10 cellular contexts compared by ENCODE assay signal in the genomic region with DNA sequence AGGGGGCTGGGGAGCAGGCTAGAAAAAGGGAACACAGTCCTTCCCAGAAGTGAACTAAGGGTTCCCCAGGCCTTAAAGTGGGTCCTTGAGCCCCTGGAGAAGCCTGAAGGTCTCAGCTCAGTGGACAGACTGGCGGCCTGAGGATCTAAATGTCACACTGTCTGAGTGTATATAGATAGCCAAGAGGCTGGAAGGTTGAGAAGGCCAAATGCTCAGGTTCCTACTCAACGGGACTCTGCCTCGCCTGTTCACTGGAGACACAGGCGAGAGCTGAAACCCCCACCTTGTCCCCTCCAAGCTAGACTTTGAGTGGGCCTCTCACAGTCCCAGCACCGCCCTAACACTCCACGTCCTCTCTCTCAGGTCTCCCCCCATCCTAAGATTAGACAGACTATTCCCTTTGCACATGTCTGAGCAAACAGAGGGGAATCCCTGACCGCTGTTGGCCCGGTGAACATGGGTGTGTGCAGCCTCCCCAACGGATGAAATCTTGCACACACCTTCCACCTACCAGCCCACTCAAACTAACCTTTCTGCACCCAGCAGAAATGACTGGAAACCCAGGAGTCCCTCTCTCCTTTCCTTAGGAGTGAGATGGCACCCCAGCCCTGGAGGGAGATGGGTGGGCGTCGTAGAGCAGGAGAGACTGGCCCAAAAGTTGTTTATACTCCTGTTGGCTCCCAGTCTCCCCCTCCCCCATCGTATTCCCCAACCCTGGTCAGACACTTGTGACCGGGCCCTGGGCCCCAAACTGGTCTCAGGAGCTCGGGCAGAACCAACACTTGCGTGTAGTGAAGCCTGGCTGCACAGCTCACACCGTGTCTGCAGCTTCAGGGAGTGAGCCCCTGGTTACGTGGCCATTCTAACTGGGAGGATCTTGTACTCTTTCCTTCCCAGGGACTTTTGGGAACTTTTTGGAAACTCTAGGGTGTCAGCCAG. TPM values are rescaled to one million over a fixed set of nuclear protein-coding genes. Genes with fewer than 3 reads are reported as not detected.
DNase-seq lines count a peak whose midpoint lies in the region; ATAC-seq, FAIRE-seq and TF ChIP-seq lines count a peak whose summit lies in the region.
"Had no signal": no experiment of that assay in that cellular context is flagged by ENCODE, and none has a peak within 500 bp of the region (broad histone marks: within the 10 kb centered on the region; RNA-seq: fewer than 3 reads in every experiment).

No MANE protein-coding gene starts in this region.

- CTCF ChIA-PET in H1 (lab: Charles Lee; ENCODE audit: partially characterized antibody): interaction anchor here (0.6 to 12.6 kb wide), 9 partner anchors 9 to 625 kb away, joined by 3 to 177 read pairs (median 4); no protein-coding TSS in a partner anchor

- H2AK5ac ChIP-seq in H1 (ENCODE audit: low read depth, low read length): 0 out of 2 replicates have a peak overlapping the region, but pooled peaks have one; percentile 19
- no peak overlapping the region for H2AK5ac ChIP-seq in mesendoderm (ENCODE audit: low read length)

- H3K9ac ChIP-seq in H1 (replicated peaks in 1 of 4; ENCODE audit: extremely low read depth in 1 of 4, low read depth in 3 of 4, low read length in 3 of 4) (peak overlapping the region in 2 of 4 experiments; percentile 28 to 64; a peak in 3 of 7 replicates), mesendoderm (ENCODE audit: low read length) (peak overlapping the region; percentile 89)

- H3K23ac ChIP-seq in H1 (ENCODE audit: insufficient read length): no peak overlapping the region
- no peak overlapping the region for H3K23ac ChIP-seq in mesendoderm (ENCODE audit: low read length)

- peaks cover 4 to 35% of the 10 kb centered on the region in 2 experiments; a peak in 3 of 4 replicates for H3K79me2 ChIP-seq in H1 (ENCODE audit: control insufficient read depth in 1 of 2, insufficient read depth in 2 of 2, low read length in 2 of 2)
- H3K79me2 ChIP-seq in mesendoderm (ENCODE audit: control insufficient read depth, insufficient read depth, low read length): peaks cover 2% of the 10 kb centered on the region

- H4K91ac ChIP-seq in H1 (replicated peaks; ENCODE audit: insufficient read length, low read length): no peak overlapping the region

- H3K4me3 ChIP-seq in H1 (ENCODE audit: extremely low read depth in 1 of 4, insufficient read depth in 2 of 4, low read depth in 3 of 4, low read length in 4 of 4) (peak overlapping the region; percentile 74 to 95 (median 78); a peak in 6 of 8 replicates), mesendoderm (ENCODE audit: low read length) (no peak overlapping the region), tibial artery (peak overlapping the region; percentile 79 to 94)

- H3K4me2 ChIP-seq in H1 (ENCODE audit: insufficient read depth in 1 of 2, low read depth in 2 of 2, low read length in 2 of 2): peak overlapping the region; percentile 79 to 95
- H3K4me2 ChIP-seq in mesendoderm (ENCODE audit: low read length): peak overlapping the region; percentile 86

- peaks cover 45% of the 10 kb centered on the region for H3K27me3 Mint-ChIP-seq in IgD-negative memory B cell

- peak overlapping the region; percentile 56; the same call in 1 of the 2 replicates for H3K18ac ChIP-seq in H1 (ENCODE audit: extremely low read depth, low read length)
- H3K18ac ChIP-seq in mesendoderm (ENCODE audit: low read length): no peak overlapping the region

- DNase-seq in H1 (ENCODE audit: low read depth in 1 of 2, low spot score in 2 of 2) (no peak), mesendoderm (no peak), tibial artery (peak in 1 of 2 donors; percentile 79), occipital lobe (lab: John Stamatoyannopoulos, UW) (no peak), NCI-H774 (lab: John Stamatoyannopoulos, UW) (no peak)
- DNase-seq: NCI-H1105 treated with DMSO at 0.1 percent for 48 hours, T-helper 17 cell had no signal

- no peaks in the 10 kb centered on the region for H3K36me3 Mint-ChIP-seq in IgD-negative memory B cell

- no peak for TF ChIP-seq RAD21 in H1 (IDR thresholded peaks at IDR 0.05 in 1 of 2, conservative IDR thresholded peaks at IDR 0.05 in 1 of 2; ENCODE audit: low read depth in 2 of 2, low read length in 2 of 2)

- H2BK120ac ChIP-seq in H1 (replicated peaks; ENCODE audit: low read depth, low read length): no peak overlapping the region
- H2BK120ac ChIP-seq in mesendoderm (ENCODE audit: low read depth, low read length): no peak overlapping the region

- no peak for FAIRE-seq in H1 (lab: Jason Lieb, UNC)

- H3K4ac ChIP-seq in H1 (replicated peaks; ENCODE audit: insufficient read length, low read depth, low read length) (no peak overlapping the region), mesendoderm (ENCODE audit: low read depth, low read length) (no peak overlapping the region)

- H2BK5ac ChIP-seq in H1 (ENCODE audit: low read depth, low read length) (no peak overlapping the region), mesendoderm (ENCODE audit: low read length) (no peak overlapping the region)

- peaks cover 0 to 11% of the 10 kb centered on the region in 2 experiments for H4K20me1 ChIP-seq in H1 (replicated peaks in 1 of 2; ENCODE audit: control insufficient read depth in 1 of 2, insufficient read depth in 2 of 2, low read length in 2 of 2)

- no peak for TF ChIP-seq EP300 in H1 (IDR thresholded peaks at IDR 0.05; ENCODE audit: borderline replicate concordance in 1 of 2, low read depth in 2 of 2, low read length in 2 of 2)

- peaks cover 0 to 47% (median 0%) of the 10 kb centered on the region in 4 experiments; a peak in 4 of 8 replicates for H3K36me3 ChIP-seq in H1 (ENCODE audit: control insufficient read depth in 2 of 4, insufficient read depth in 4 of 4, low read length in 3 of 4)
- H3K36me3 ChIP-seq in mesendoderm (ENCODE audit: control insufficient read depth, insufficient read depth, low read length): no peaks in the 10 kb centered on the region
- peaks cover 0 to under 1% (median 0%) of the 10 kb centered on the region in 3 donors for H3K36me3 ChIP-seq in tibial artery

- H3K27me3 ChIP-seq in H1 (replicated peaks in 1 of 4; ENCODE audit: control insufficient read depth in 3 of 4, extremely low read depth in 1 of 4, insufficient read depth in 3 of 4, low read length in 3 of 4): peaks cover 0 to 12% (median 10%) of the 10 kb centered on the region in 4 experiments; a peak in 5 of 7 replicates
- peaks cover 4% of the 10 kb centered on the region for H3K27me3 ChIP-seq in mesendoderm (ENCODE audit: insufficient read depth, low read length, poor library complexity)
- no peaks in the 10 kb centered on the region for H3K27me3 ChIP-seq in tibial artery

- peaks cover 11% of the 10 kb centered on the region; the same call in 1 of the 2 replicates for H3K79me1 ChIP-seq in H1 (ENCODE audit: low read depth, low read length)
- peaks cover 7% of the 10 kb centered on the region for H3K79me1 ChIP-seq in mesendoderm (ENCODE audit: low read length)

- H2BK12ac ChIP-seq in H1 (ENCODE audit: low read depth, low read length): no peak overlapping the region

- no peak overlapping the region for H4K5ac ChIP-seq in H1 (ENCODE audit: insufficient read length, low read depth, low read length)
- no peak overlapping the region for H4K5ac ChIP-seq in mesendoderm (ENCODE audit: low read length)

- TF ChIP-seq POLR2A in H1 (IDR thresholded peaks at IDR 0.05; ENCODE audit: control extremely low read depth in 1 of 2, low read depth in 2 of 2, low read length in 2 of 2) (no peak), GM18505 (IDR thresholded peaks at IDR 0.05; ENCODE audit: borderline replicate concordance, extremely low read depth, insufficient read depth, insufficient read length) (no peak)

- TF ChIP-seq CTCF in H1 (IDR thresholded peaks at IDR 0.05; ENCODE audit: control extremely low read depth in 1 of 3, insufficient read depth in 1 of 3, low read depth in 1 of 3, low read length in 3 of 3) (no peak), tibial artery (IDR thresholded peaks at IDR 0.05) (no peak)

- H3K9me3 ChIP-seq in H1 (ENCODE audit: insufficient read depth in 2 of 2, low read depth in 1 of 2, low read length in 1 of 2): no peaks in the 10 kb centered on the region
- no peaks in the 10 kb centered on the region for H3K9me3 ChIP-seq in tibial artery

- intact Hi-C loops in tibial artery (cut with DNase I; ENCODE audit: low total_unique reads): loop anchor here (10.0 kb wide), 1 partner anchor 55 kb away; no protein-coding TSS in a partner anchor

- H3K14ac ChIP-seq in H1 (ENCODE audit: insufficient read length): no peak overlapping the region

- H3K56ac ChIP-seq in H1 (replicated peaks; ENCODE audit: insufficient read length, low read depth, low read length): no peak overlapping the region
- peak overlapping the region; percentile 94 for H3K56ac ChIP-seq in mesendoderm (ENCODE audit: low read length)

- no peak for ATAC-seq in GM18505 (IDR thresholded peaks at IDR 0.05; ENCODE audit: unreplicated experiment)
- ATAC-seq: T-helper 17 cell had no signal

- POLR2A ChIA-PET in H1 (lab: Charles Lee; ENCODE audit: partially characterized antibody): interaction anchor here (0.9 to 6.0 kb wide), 8 partner anchors 9 to 172 kb away, joined by 3 to 46 read pairs (median 4); no protein-coding TSS in a partner anchor

- H2AFZ ChIP-seq in H1 (ENCODE audit: low read length): no peak overlapping the region

- H3K9me3 Mint-ChIP-seq in IgD-negative memory B cell: no peaks in the 10 kb centered on the region

- peaks cover 29% of the 10 kb centered on the region for H3K23me2 ChIP-seq in H1 (ENCODE audit: low read depth, low read length)

- H4K8ac ChIP-seq in H1 (ENCODE audit: extremely low read depth, insufficient read depth, low read length): no peak overlapping the region
- H4K8ac ChIP-seq in mesendoderm (ENCODE audit: low read depth, low read length): no peak overlapping the region

- H3K4me1 Mint-ChIP-seq in IgD-negative memory B cell: peaks cover 1 to 5% (median 2%) of the 10 kb centered on the region in 3 donors

- 78% methylated on average over 17 of the region's 17 CpGs; no CpG with 5 or more reads in 1 of the 2 experiments for WGBS in H1 (ENCODE audit: extremely low coverage in 1 of 2, insufficient coverage in 1 of 2, insufficient read length in 1 of 2, insufficient replicate concordance in 2 of 2, low coverage in 1 of 2, low lambda C conversion rate in 2 of 2, missing lambda C conversion rate in 1 of 2), 2 experiments
- no CpG with 5 or more reads among the region's 17 CpGs for WGBS in mesendoderm (ENCODE audit: extremely low coverage, insufficient coverage, low lambda C conversion rate)

- H3K4me1 ChIP-seq in H1 (replicated peaks in 1 of 4; ENCODE audit: control insufficient read depth in 3 of 4, insufficient read depth in 4 of 4, low read length in 3 of 4) (peaks cover 16 to 62% (median 49%) of the 10 kb centered on the region in 4 experiments), mesendoderm (ENCODE audit: control insufficient read depth, low read depth, low read length) (peaks cover 33% of the 10 kb centered on the region), tibial artery (peaks cover 13 to 65% (median 58%) of the 10 kb centered on the region in 4 donors)

- H2BK20ac ChIP-seq in H1 (ENCODE audit: low read length): no peak overlapping the region

- peak overlapping the region; percentile 95; the same call in 1 of the 2 replicates for H2BK15ac ChIP-seq in H1 (ENCODE audit: low read length)
- H2BK15ac ChIP-seq in mesendoderm (replicated peaks; ENCODE audit: low read depth): no peak overlapping the region

- H3K27ac ChIP-seq in H1 (ENCODE audit: low read depth, low read length) (no peak overlapping the region), mesendoderm (ENCODE audit: low read depth, low read length) (no peak overlapping the region), tibial artery (peak overlapping the region; percentile 86 to 97)

- no peak overlapping the region for H3K27ac Mint-ChIP-seq in IgD-negative memory B cell
- H3K27ac Mint-ChIP-seq: T-helper 17 cell had no signal

- peak overlapping the region in 3 of 4 donors; percentile 30 to 79 (median 70) for H3K4me3 Mint-ChIP-seq in IgD-negative memory B cell

RNA-seq across cellular contexts. Expression of gene PKDCC, which starts 1.9 kb away (rescaled TPM):
- polyA plus RNA-seq in IgD-negative memory B cell: not detected
- 48.0 and 49.9 TPM in 2 replicates for total RNA-seq in H1 (2021; fragmentation: NEBNext Ultra II Directional; extraction: Animal tissue kit (Norgen Biotek cat#: 25700))
- polyA plus RNA-seq in H1 (2011; rRNA removed): 80.1 and 115 TPM in 2 replicates
- polyA plus RNA-seq in H1 (2011; cell fraction: cytosol; rRNA removed): 148 TPM
- 347 TPM for polyA plus RNA-seq in H1 (2011; cell fraction: nucleus; rRNA removed)
- polyA plus RNA-seq in H1 (2012, experiment 1 of 2): 37.2 to 63.9 TPM (median 58.3 TPM) in 4 replicates
- polyA plus RNA-seq in H1 (2012, experiment 2 of 2): 59.7 TPM
- polyA plus RNA-seq in H1 (2013, experiment 1 of 2): 8.0 TPM
- polyA plus RNA-seq in H1 (2013, experiment 2 of 2): 7.8 TPM
- polyA minus RNA-seq in H1 (2011; rRNA and poly(A)+ RNA removed): 84.3 and 179 TPM in 2 replicates
- 55.0 TPM for polyA minus RNA-seq in H1 (2011; cell fraction: cytosol; rRNA and poly(A)+ RNA removed)
- polyA minus RNA-seq in H1 (2011; cell fraction: nucleus; rRNA and poly(A)+ RNA removed): 79.6 TPM
- polyA plus RNA-seq in mesendoderm (2013, experiment 1 of 2): 4.4 TPM
- polyA plus RNA-seq in mesendoderm (2013, experiment 2 of 2): 4.6 TPM
- total RNA-seq in occipital lobe: 16.2 TPM
- total RNA-seq: mononuclear cell had no signal

Comparison
In these comparisons a context has a peak if more than half of its experiments do, and no peak if none do; other contexts are left out.
1. H3K27ac ChIP-seq: peak in tibial artery (2 of 2); none in H1 (single experiment) and mesendoderm (single experiment).